Comparison of ENCODE assay signal across 8 cellular contexts in genomic region chr13:31200636-31200970, GRCh38. TPM values are rescaled to one million over a fixed set of nuclear protein-coding genes. Genes with fewer than 3 reads are reported as not detected.
A peak's percentile ranks its signal among the peaks of the same experiment; 100 is the strongest.
DNase-seq lines count a peak whose midpoint lies in the region; ATAC-seq and TF ChIP-seq lines count a peak whose summit lies in the region.

No MANE protein-coding gene starts in this region.

- POLR2A ChIA-PET in HCT116 (lab: Charles Lee) = no interaction called here
- POLR2A ChIA-PET in activated CD8-positive, alpha-beta T cell treated with anti-CD3 and anti-CD28 coated beads, Interleukin-2, amount 10 ng/mL, durations not matched to agents 7 days and 5 days (lab: Charles Lee) = interaction anchor here (0.9 kb wide), 1 partner anchor 38 kb away, joined by 3 read pairs; no protein-coding TSS in a partner anchor

- BruUV-seq in HCT116 (replicated peaks; lab: Mats Ljungman, UMichigan) = no TSS peak

- peak overlapping the region; percentile 76 for H3K4me3 Mint-ChIP-seq in activated CD8-positive, alpha-beta T cell treated with anti-CD3 and anti-CD28 coated beads, Interleukin-2, amount 10 ng/mL, durations not matched to agents 7 days and 5 days
- H3K4me3 Mint-ChIP-seq in neural progenitor cell = peak overlapping the region; percentile 89

- H4K20me1 ChIP-seq in HCT116 (ENCODE audit: insufficient read depth) = no peaks in the 10 kb centered on the region
- H4K20me1 ChIP-seq in neural progenitor cell (ENCODE audit: low read depth) = no peaks in the 10 kb centered on the region

- peak overlapping the region; percentile 100 for H3K27ac ChIP-seq in HCT116 (ENCODE audit: low read depth, low read length)
- no peak overlapping the region for H3K27ac ChIP-seq in neural progenitor cell
- H3K27ac ChIP-seq in upper lobe of left lung = peak overlapping the region; percentile 92 to 100 (median 96)

- H3K9me2 ChIP-seq in HCT116 (ENCODE audit: insufficient read depth) = no peaks in the 10 kb centered on the region

- RAD21 ChIA-PET in HCT116 (lab: Charles Lee; ENCODE audit: low non-redundant PET in 1 of 2, low total read pairs in 2 of 2, uncharacterized antibody in 2 of 2, unreplicated experiment in 2 of 2) = no interaction called here

- no peak overlapping the region for H2AFZ ChIP-seq in HCT116 (ENCODE audit: low read depth, low read length, poor library complexity, severe bottlenecking)
- peak overlapping the region; percentile 93 for H2AFZ ChIP-seq in neural progenitor cell (replicated peaks)

- H3K79me2 ChIP-seq in HCT116 (ENCODE audit: insufficient read depth, low read length) (no peaks in the 10 kb centered on the region), neural progenitor cell (ENCODE audit: low read depth) (peaks cover 11% of the 10 kb centered on the region)

- H3K27me3 ChIP-seq in HCT116 (ENCODE audit: insufficient read depth, low read length) = no peaks in the 10 kb centered on the region
- H3K27me3 ChIP-seq in neural progenitor cell = peaks cover 5% of the 10 kb centered on the region
- no peaks in the 10 kb centered on the region for H3K27me3 ChIP-seq in upper lobe of left lung

- H3K4me1 ChIP-seq in HCT116 (ENCODE audit: control insufficient read depth in 1 of 2, insufficient read depth in 2 of 2, low read length in 2 of 2) (peaks cover 19 to 31% of the 10 kb centered on the region in 2 experiments), neural progenitor cell (peaks cover 18% of the 10 kb centered on the region), upper lobe of left lung (peaks cover 8 to 20% (median 12%) of the 10 kb centered on the region in 4 donors)

- TF ChIP-seq CTCF in GM12875 (IDR thresholded peaks at IDR 0.05; ENCODE audit: borderline replicate concordance, insufficient read depth, low read depth, low read length) = no peak
- TF ChIP-seq CTCF in HCT116 (IDR thresholded peaks at IDR 0.05 in 2 of 3, conservative IDR thresholded peaks at IDR 0.05 in 1 of 3; ENCODE audit: borderline replicate concordance in 1 of 3, insufficient read depth in 1 of 3, low read depth in 2 of 3, low read length in 2 of 3) = no peak
- TF ChIP-seq CTCF in neural progenitor cell (IDR thresholded peaks at IDR 0.05) = no peak
- no peak for TF ChIP-seq CTCF in upper lobe of left lung (IDR thresholded peaks at IDR 0.05)

- H3K4me3 ChIP-seq in GM12875 (ENCODE audit: low read depth, low read length) (peak overlapping the region; percentile 60), HCT116 (replicated peaks in 1 of 2; ENCODE audit: low read depth in 1 of 2, low read length in 2 of 2) (peak overlapping the region; percentile 57 to 66), neural progenitor cell (peak overlapping the region; percentile 81), upper lobe of left lung (peak overlapping the region; percentile 60 to 90 (median 79))

- peak overlapping the region; percentile 79 for H3K27ac Mint-ChIP-seq in activated CD8-positive, alpha-beta T cell treated with anti-CD3 and anti-CD28 coated beads, Interleukin-2, amount 10 ng/mL, durations not matched to agents 7 days and 5 days
- peak overlapping the region; percentile 91 for H3K27ac Mint-ChIP-seq in neural progenitor cell

- peaks cover 4% of the 10 kb centered on the region for H3K27me3 Mint-ChIP-seq in activated CD8-positive, alpha-beta T cell treated with anti-CD3 and anti-CD28 coated beads, Interleukin-2, amount 10 ng/mL, durations not matched to agents 7 days and 5 days (ENCODE audit: low read depth)
- H3K27me3 Mint-ChIP-seq in neural progenitor cell (ENCODE audit: insufficient read depth, low read depth) = no peaks in the 10 kb centered on the region

- peaks cover 12% of the 10 kb centered on the region for H3F3A ChIP-seq in neural progenitor cell (ENCODE audit: low read depth)

- TF ChIP-seq RAD21 in HCT116 (IDR thresholded peaks at IDR 0.05; ENCODE audit: low read depth) = no peak

- H3K9me3 Mint-ChIP-seq in activated CD8-positive, alpha-beta T cell treated with anti-CD3 and anti-CD28 coated beads, Interleukin-2, amount 10 ng/mL, durations not matched to agents 7 days and 5 days (ENCODE audit: insufficient read depth) = no peaks in the 10 kb centered on the region
- H3K9me3 Mint-ChIP-seq in neural progenitor cell = peaks cover 2% of the 10 kb centered on the region

- TF ChIP-seq EP300 in upper lobe of left lung (IDR thresholded peaks at IDR 0.05) = no peak

- intact Hi-C loops in HCT116 (cut with micrococcal nuclease) = no loop called here

- DNase-seq in HCT116 (ENCODE audit: low read depth, low spot score) (no peak), M059J (ENCODE audit: low read depth) (peak; percentile 43), fibroblast of gingiva (ENCODE audit: low read depth) (peak; percentile 14), neural progenitor cell (ENCODE audit: low spot score) (peak; percentile 69), upper lobe of left lung (peak; percentile 41 to 94)
- DNase-seq in activated CD8-positive, alpha-beta T cell treated with anti-CD3 and anti-CD28 coated beads, Interleukin-2, amount 10 ng/mL, durations not matched to agents 7 days and 5 days = peak; percentile 40
- DNase-seq in NK-92 treated with Interleukin-12 subunit alpha and Interleukin-12 subunit beta, amount 100 ng/mL, for 24 hours (lab: John Stamatoyannopoulos, UW) = no peak

- CTCF ChIA-PET in HCT116 (lab: Charles Lee) = interaction anchor here (1.2 to 1.3 kb wide), 2 partner anchors 9 to 223 kb away, joined by 3 to 4 read pairs; no protein-coding TSS in a partner anchor
- CTCF ChIA-PET in activated CD8-positive, alpha-beta T cell treated with anti-CD3 and anti-CD28 coated beads, Interleukin-2, amount 10 ng/mL, durations not matched to agents 7 days and 5 days (lab: Charles Lee) = interaction anchor here (0.9 to 2.7 kb wide), 6 partner anchors 11 to 45 kb away, joined by 3 to 10 read pairs (median 5); no protein-coding TSS in a partner anchor

- WGBS in upper lobe of left lung, 2 donors = 0% methylated on average over 6 to 19 of the region's 34 CpGs

- H3K9ac ChIP-seq in HCT116 (ENCODE audit: low read length) (peak overlapping the region; percentile 67), neural progenitor cell (peak overlapping the region; percentile 50)

- H3K4me1 Mint-ChIP-seq in activated CD8-positive, alpha-beta T cell treated with anti-CD3 and anti-CD28 coated beads, Interleukin-2, amount 10 ng/mL, durations not matched to agents 7 days and 5 days (ENCODE audit: low read depth) = peaks cover 25% of the 10 kb centered on the region
- H3K4me1 Mint-ChIP-seq in neural progenitor cell = peaks cover 6% of the 10 kb centered on the region

- H3K9me3 ChIP-seq in HCT116 (ENCODE audit: control insufficient read depth in 1 of 2, insufficient read depth in 1 of 2, low read depth in 1 of 2, low read length in 2 of 2) (no peaks in the 10 kb centered on the region), neural progenitor cell (ENCODE audit: low read depth) (no peaks in the 10 kb centered on the region), upper lobe of left lung (no peaks in the 10 kb centered on the region)

- ATAC-seq in HCT116 (peak; percentile 51), upper lobe of left lung (ENCODE audit: low FRiP score in 2 of 2) (peak in 1 of 2 donors; percentile 66)
- ATAC-seq in activated CD8-positive, alpha-beta T cell treated with anti-CD3 and anti-CD28 coated beads, Interleukin-2, amount 10 ng/mL, durations not matched to agents 7 days and 5 days = peak; percentile 31

- TF ChIP-seq POLR2A in HCT116 (IDR thresholded peaks at IDR 0.05; ENCODE audit: borderline replicate concordance, extremely low read depth, insufficient read depth, insufficient read length) (no peak), upper lobe of left lung (IDR thresholded peaks at IDR 0.05) (no peak)

- no peaks in the 10 kb centered on the region for H3K36me3 ChIP-seq in HCT116 (ENCODE audit: control insufficient read depth in 1 of 2, insufficient read depth in 2 of 2, low read length in 2 of 2)
- H3K36me3 ChIP-seq in neural progenitor cell = no peaks in the 10 kb centered on the region
- no peaks in the 10 kb centered on the region for H3K36me3 ChIP-seq in upper lobe of left lung

- peak overlapping the region; percentile 87 for H3K4me2 ChIP-seq in HCT116 (ENCODE audit: low read length)
- H3K4me2 ChIP-seq in neural progenitor cell = peak overlapping the region; percentile 89

- H3K36me3 Mint-ChIP-seq in activated CD8-positive, alpha-beta T cell treated with anti-CD3 and anti-CD28 coated beads, Interleukin-2, amount 10 ng/mL, durations not matched to agents 7 days and 5 days (ENCODE audit: low read depth) = no peaks in the 10 kb centered on the region
- H3K36me3 Mint-ChIP-seq in neural progenitor cell = no peaks in the 10 kb centered on the region

TF ChIP-seq in HCT116, 20 proteins besides CTCF, POLR2A, EP300 and RAD21:
- TF ChIP-seq ZFX (IDR thresholded peaks at IDR 0.05) (peak; percentile 82), EZH2 (IDR thresholded peaks at IDR 0.05) (no peak)

RNA-seq across cellular contexts. Expression of gene B3GLCT, which starts 0.8 kb away (rescaled TPM):
- total RNA-seq in HCT116 (2021; ENCODE audit: unreplicated experiment) (3.9 TPM), neural progenitor cell (ENCODE audit: low replicate concordance) (11.0 and 16.9 TPM in 2 replicates), upper lobe of left lung (1 to 10 TPM; 1.0 to 8.2 (median 5.2) TPM)
- polyA plus RNA-seq in HCT116 (2012) = 1.5 and 2.4 TPM in 2 replicates
- total RNA-seq in M059J (2014; rRNA removed; shearing (Covaris generic)) = 22.1 and 23.2 TPM in 2 replicates
- total RNA-seq in activated CD8-positive, alpha-beta T cell treated with anti-CD3 and anti-CD28 coated beads, Interleukin-2, amount 10 ng/mL, durations not matched to agents 7 days and 5 days = 1 to 10 TPM; 5.0 to 5.5 TPM

RNA-seq across cellular contexts. Expression of gene HSPH1, which starts 38.9 kb away (rescaled TPM):
- total RNA-seq in HCT116 (2021; ENCODE audit: unreplicated experiment) (116 TPM), neural progenitor cell (ENCODE audit: low replicate concordance) (61.7 and 94.9 TPM in 2 replicates), upper lobe of left lung (10 to 100 TPM; 32.5 to 93.1 (median 53.2) TPM)
- 16.9 and 23.8 TPM in 2 replicates for polyA plus RNA-seq in HCT116 (2012)
- total RNA-seq in M059J (2014; rRNA removed; shearing (Covaris generic)) = 55.4 and 83.3 TPM in 2 replicates
- total RNA-seq in activated CD8-positive, alpha-beta T cell treated with anti-CD3 and anti-CD28 coated beads, Interleukin-2, amount 10 ng/mL, durations not matched to agents 7 days and 5 days = 100 to 1,000 TPM; 139 to 140 TPM

Comparison
In these comparisons a context has a peak if more than half of its experiments do, and no peak if none do; other contexts are left out.
1. DNase-seq: peak in M059J (single experiment), activated CD8-positive, alpha-beta T cell treated with anti-CD3 and anti-CD28 coated beads, Interleukin-2, amount 10 ng/mL, durations not matched to agents 7 days and 5 days (single experiment), fibroblast of gingiva (single experiment), neural progenitor cell (single experiment) and upper lobe of left lung (2 of 2); none in HCT116 (single experiment) and NK-92 treated with Interleukin-12 subunit alpha and Interleukin-12 subunit beta, amount 100 ng/mL, for 24 hours (single experiment).
2. Peak in every context shown above with its lines, with median percentiles within 50 percentile points of each other: H3K4me3 ChIP-seq.